ENCODE assay signal across 16 cellular contexts in the genomic region with DNA sequence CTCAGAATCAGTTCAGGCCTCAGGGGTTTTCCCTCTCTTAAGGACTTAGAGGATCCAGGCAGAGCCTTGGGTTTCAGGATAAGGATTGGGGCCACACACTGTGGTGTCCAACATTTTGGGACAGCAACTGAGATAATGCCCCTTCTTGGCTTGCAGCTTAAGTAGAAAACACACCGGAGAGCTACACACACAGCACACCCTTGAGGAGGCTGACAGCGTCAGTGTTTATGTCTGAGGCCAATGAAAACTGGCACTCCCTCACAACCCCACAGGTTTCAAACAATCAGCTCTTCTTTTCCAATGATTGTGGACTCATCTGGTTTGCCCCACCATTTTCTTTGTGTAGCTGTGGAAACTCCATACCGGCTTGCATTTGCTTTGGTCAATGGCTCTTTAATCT.
"Had no signal": no experiment of that assay in that cellular context is flagged by ENCODE, and none has a peak within 500 bp of the region (broad histone marks: within the 10 kb centered on the region; RNA-seq: fewer than 3 reads in every experiment).

No MANE protein-coding gene starts in this region.

- DNase-seq: activated CD4-positive, alpha-beta T cell treated with anti-CD3 and anti-CD28 coated beads for 1 hour; activated CD4-positive, alpha-beta T cell treated with anti-CD3 and anti-CD28 coated beads, Interleukin-2, amount 50 U/mL, for 48 hours; activated naive CD4-positive, alpha-beta T cell; activated naive CD8-positive, alpha-beta T cell treated with anti-CD3 and anti-CD28 coated beads, Interleukin-2, amount 10 ng/mL, durations not matched to agents 7 days and 5 days; activated T-cell treated with anti-CD3 and anti-CD28 coated beads for 4 hours; amygdala; left lung; midbrain; stimulated activated CD4-positive, alpha-beta T cell treated with anti-CD3 and anti-CD28 coated beads, Interleukin-12 subunit alpha, Interleukin-12 subunit beta, amount 100 ng/mL, for 4 hours; stimulated activated CD4-positive, alpha-beta T cell treated with anti-CD3 and anti-CD28 coated beads, Interleukin-1b, Interleukin-23, amount 100 ng/mL, for 48 hours; stimulated activated CD8-positive, alpha-beta memory T cell treated with anti-CD3 and anti-CD28 coated beads, Interleukin-4, amount 100 ng/mL, for 48 hours; stimulated activated naive CD4-positive, alpha-beta T cell; thyroid gland had no signal

- ATAC-seq: left lung had no signal

- H3K4me3 ChIP-seq: left lung, prostate gland, right atrium auricular region, thyroid gland had no signal

- H3K27ac ChIP-seq: left lung, prostate gland, right atrium auricular region, thyroid gland had no signal

- H3K27ac Mint-ChIP-seq: activated naive CD8-positive, alpha-beta T cell treated with anti-CD3 and anti-CD28 coated beads, Interleukin-2, amount 10 ng/mL, durations not matched to agents 7 days and 5 days; nephron had no signal

- H3K36me3 ChIP-seq: left lung, prostate gland, right atrium auricular region, thyroid gland had no signal

- H3K36me3 Mint-ChIP-seq: activated naive CD8-positive, alpha-beta T cell treated with anti-CD3 and anti-CD28 coated beads, Interleukin-2, amount 10 ng/mL, durations not matched to agents 7 days and 5 days had no signal

- H3K4me1 ChIP-seq: left lung, prostate gland, right atrium auricular region, thyroid gland had no signal

- H3K4me3 Mint-ChIP-seq: activated naive CD8-positive, alpha-beta T cell treated with anti-CD3 and anti-CD28 coated beads, Interleukin-2, amount 10 ng/mL, durations not matched to agents 7 days and 5 days; nephron had no signal

- H3K4me1 Mint-ChIP-seq: activated naive CD8-positive, alpha-beta T cell treated with anti-CD3 and anti-CD28 coated beads, Interleukin-2, amount 10 ng/mL, durations not matched to agents 7 days and 5 days had no signal

- H3K27me3 ChIP-seq: right atrium auricular region, thyroid gland had no signal

- H3K9me3 ChIP-seq: left lung, prostate gland, thyroid gland had no signal
